17 cellular contexts compared by ENCODE assay signal in genomic region chr13:110811751-110812110, GRCh38.
DNase-seq lines count a peak whose midpoint lies in the region; ATAC-seq and TF ChIP-seq lines count a peak whose summit lies in the region.
"Had no signal": no experiment of that assay in that cellular context is flagged by ENCODE, and none has a peak within 500 bp of the region (broad histone marks: within the 10 kb centered on the region; RNA-seq: fewer than 3 reads in every experiment).

No MANE protein-coding gene starts in this region.

- H2BK15ac ChIP-seq in IMR-90 (ENCODE audit: low read depth, low read length) = no peak overlapping the region

- TF ChIP-seq CTCF in CD8-positive, alpha-beta T cell (IDR thresholded peaks at IDR 0.05) = no peak
- TF ChIP-seq CTCF in IMR-90 (conservative IDR thresholded peaks at IDR 0.05; ENCODE audit: low read depth, low read length) (no peak), retinal pigment epithelial cell (conservative IDR thresholded peaks at IDR 0.05; ENCODE audit: low read depth, low read length) (peak; percentile 1), nephron progenitor cell (IDR thresholded peaks at IDR 0.05) (no peak)

- no peak overlapping the region for H3K14ac ChIP-seq in IMR-90 (replicated peaks; ENCODE audit: low read depth, low read length)

- H3K27ac Mint-ChIP-seq in CD8-positive, alpha-beta T cell = no peak overlapping the region
- no peak overlapping the region for H3K27ac Mint-ChIP-seq in effector memory CD8-positive, alpha-beta T cell
- no peak overlapping the region for H3K27ac Mint-ChIP-seq in nephron progenitor cell
- H3K27ac Mint-ChIP-seq: activated naive CD4-positive, alpha-beta T cell treated with anti-CD3 and anti-CD28 coated beads, Interleukin-2, amount 50 U/mL, for 72 hours had no signal

- no peak overlapping the region for H4K5ac ChIP-seq in IMR-90 (ENCODE audit: low read depth, low read length)

- no peaks in the 10 kb centered on the region for H3K79me1 ChIP-seq in IMR-90 (ENCODE audit: low read depth in 1 of 2, low read length in 2 of 2)

- H2BK120ac ChIP-seq in IMR-90 (ENCODE audit: low read depth, low read length) = no peak overlapping the region

- H3K9ac ChIP-seq in IMR-90 (ENCODE audit: low read depth, low read length) = no peak overlapping the region

- no peak for DNase-seq in CD8-positive, alpha-beta T cell
- no peak for DNase-seq in IMR-90
- no peak for DNase-seq in effector memory CD8-positive, alpha-beta T cell
- DNase-seq in retinal pigment epithelial cell (ENCODE audit: low read depth) = no peak
- DNase-seq in nephron progenitor cell = no peak
- DNase-seq in ecto neural progenitor cell (ENCODE audit: low spot score) = no peak
- DNase-seq in NCI-H2227 treated with DMSO at 0.1 percent for 48 hours (lab: John Stamatoyannopoulos, UW) = no peak
- DNase-seq: activated CD8-positive, alpha-beta memory T cell treated with anti-CD3 and anti-CD28 coated beads, Interleukin-2, amount 50 U/mL, for 4 hours; DMS53; right lobe of liver; SHP77 treated with DMSO at 0.1 percent for 48 hours; trophoblast cell had no signal

- no TSS peak for BruUV-seq in IMR-90 (replicated peaks; lab: Mats Ljungman, UMichigan)

- no peaks in the 10 kb centered on the region for H3K9me3 ChIP-seq in CD8-positive, alpha-beta T cell (ENCODE audit: low read length)
- H3K9me3 ChIP-seq in IMR-90 (ENCODE audit: control insufficient read depth, insufficient read depth, low read length) = no peaks in the 10 kb centered on the region
- H3K9me3 ChIP-seq: right lobe of liver had no signal

- no peak overlapping the region for H3K23ac ChIP-seq in IMR-90 (ENCODE audit: low read depth, low read length)

- no peak overlapping the region for H4K91ac ChIP-seq in IMR-90 (ENCODE audit: insufficient read depth, low read depth, low read length)

- no peak overlapping the region for H3K27ac ChIP-seq in CD8-positive, alpha-beta T cell (ENCODE audit: low read depth, low read length)
- H3K27ac ChIP-seq in IMR-90 (ENCODE audit: insufficient read depth, low read length) = no peak overlapping the region
- H3K27ac ChIP-seq: right lobe of liver had no signal

- H4K8ac ChIP-seq in IMR-90 (ENCODE audit: low read depth in 2 of 2, low read length in 2 of 2) = no peak overlapping the region

- H3K4me3 ChIP-seq in CD8-positive, alpha-beta T cell (ENCODE audit: low read depth, low read length) = no peak overlapping the region
- H3K4me3 ChIP-seq in IMR-90 (ENCODE audit: insufficient read depth, low read depth, low read length) (no peak overlapping the region), retinal pigment epithelial cell (ENCODE audit: low read length) (no peak overlapping the region)

- H3K18ac ChIP-seq in IMR-90 (ENCODE audit: low read depth, low read length) = no peak overlapping the region

- in situ Hi-C loops in IMR-90 (cut with MboI; ENCODE audit: low sequenced_read_pairs) = loop anchor here (25.0 kb wide), 1 partner anchor 224 kb away; no protein-coding TSS in a partner anchor

- H4K20me1 ChIP-seq in IMR-90 (ENCODE audit: insufficient read depth, low read length) = no peaks in the 10 kb centered on the region

- no peaks in the 10 kb centered on the region for H3K36me3 ChIP-seq in CD8-positive, alpha-beta T cell (ENCODE audit: insufficient read depth, low read length)
- no peaks in the 10 kb centered on the region for H3K36me3 ChIP-seq in IMR-90 (ENCODE audit: control insufficient read depth, insufficient read depth, low read length)
- H3K36me3 ChIP-seq: right lobe of liver had no signal

- no peaks in the 10 kb centered on the region for H3K9me3 Mint-ChIP-seq in CD8-positive, alpha-beta T cell
- H3K9me3 Mint-ChIP-seq in effector memory CD8-positive, alpha-beta T cell = no peaks in the 10 kb centered on the region
- peaks cover 8% of the 10 kb centered on the region for H3K9me3 Mint-ChIP-seq in nephron progenitor cell
- H3K9me3 Mint-ChIP-seq: activated naive CD4-positive, alpha-beta T cell treated with anti-CD3 and anti-CD28 coated beads, Interleukin-2, amount 50 U/mL, for 72 hours; central memory CD8-positive, alpha-beta T cell; neural crest cell had no signal

- peaks cover 3% of the 10 kb centered on the region for H3K27me3 ChIP-seq in CD8-positive, alpha-beta T cell (ENCODE audit: insufficient read depth, low read length)
- peaks cover 24% of the 10 kb centered on the region for H3K27me3 ChIP-seq in IMR-90 (ENCODE audit: control insufficient read depth, insufficient read depth, low read length)
- H3K27me3 ChIP-seq: right lobe of liver had no signal

- no peak overlapping the region for H2AK5ac ChIP-seq in IMR-90 (ENCODE audit: low read depth, low read length)

- intact Hi-C loops in CD8-positive, alpha-beta T cell (cut with DNase I, micrococcal nuclease) = no loop called here
- intact Hi-C loops in IMR-90 (cut with micrococcal nuclease) = no loop called here

- no peak overlapping the region for H3K56ac ChIP-seq in IMR-90 (ENCODE audit: extremely low read depth, insufficient read depth, low read length)

- no peak for TF ChIP-seq POLR2A in IMR-90 (IDR thresholded peaks at IDR 0.05; ENCODE audit: low read depth, low read length)

- H2AFZ ChIP-seq in IMR-90 (replicated peaks; ENCODE audit: low read length, poor library complexity) = peak overlapping the region; percentile 16

- no peaks in the 10 kb centered on the region for H3K36me3 Mint-ChIP-seq in CD8-positive, alpha-beta T cell
- H3K36me3 Mint-ChIP-seq in effector memory CD8-positive, alpha-beta T cell (ENCODE audit: insufficient read depth) = no peaks in the 10 kb centered on the region
- H3K36me3 Mint-ChIP-seq in nephron progenitor cell (ENCODE audit: low read depth) = no peaks in the 10 kb centered on the region
- H3K36me3 Mint-ChIP-seq: activated naive CD4-positive, alpha-beta T cell treated with anti-CD3 and anti-CD28 coated beads, Interleukin-2, amount 50 U/mL, for 72 hours had no signal

- WGBS in IMR-90 (ENCODE audit: extremely low coverage in 2 of 2, insufficient read length in 1 of 2), 2 experiments = no CpG with 5 or more reads among the region's 8 CpGs

- TF ChIP-seq RAD21 in IMR-90 (IDR thresholded peaks at IDR 0.05; ENCODE audit: low read length) = no peak

- H3K4me3 Mint-ChIP-seq in CD8-positive, alpha-beta T cell = peak overlapping the region; percentile 39
- H3K4me3 Mint-ChIP-seq in effector memory CD8-positive, alpha-beta T cell = peak overlapping the region; percentile 50 to 60
- H3K4me3 Mint-ChIP-seq in nephron progenitor cell = no peak overlapping the region
- H3K4me3 Mint-ChIP-seq: central memory CD8-positive, alpha-beta T cell; neural crest cell had no signal

- H3K4ac ChIP-seq in IMR-90 (ENCODE audit: low read depth, low read length) = no peak overlapping the region

- H3K27me3 Mint-ChIP-seq in CD8-positive, alpha-beta T cell (ENCODE audit: low read depth) = peaks cover 50% of the 10 kb centered on the region
- peaks cover 53 to 68% of the 10 kb centered on the region in 2 donors for H3K27me3 Mint-ChIP-seq in effector memory CD8-positive, alpha-beta T cell
- H3K27me3 Mint-ChIP-seq in nephron progenitor cell (ENCODE audit: low read depth, poor library complexity) = peaks cover 16% of the 10 kb centered on the region

- no peak for ATAC-seq in CD8-positive, alpha-beta T cell
- ATAC-seq in IMR-90 (ENCODE audit: low read depth) = no peak
- no peak for ATAC-seq in effector memory CD8-positive, alpha-beta T cell (replicated peaks)
- ATAC-seq in GM19397 (IDR thresholded peaks at IDR 0.05; ENCODE audit: unreplicated experiment) = no peak
- ATAC-seq: activated CD4-positive, CD25-positive, alpha-beta regulatory T cell treated with anti-CD3 and anti-CD28 coated beads, Interleukin-2, amount 50 U/mL, for 24 hours had no signal

- H3K9me1 ChIP-seq in IMR-90 (ENCODE audit: insufficient read depth, low read length) = peaks cover 7% of the 10 kb centered on the region

- H3K4me2 ChIP-seq in IMR-90 (ENCODE audit: low read depth, low read length) = no peak overlapping the region

- H2BK20ac ChIP-seq in IMR-90 (ENCODE audit: low read depth, low read length) = no peak overlapping the region

- H3K4me1 ChIP-seq in CD8-positive, alpha-beta T cell (ENCODE audit: insufficient read depth, low read length) = peaks cover 3% of the 10 kb centered on the region
- H3K4me1 ChIP-seq in IMR-90 (ENCODE audit: control insufficient read depth, insufficient read depth, low read length) = peaks cover 7% of the 10 kb centered on the region

- H2AK9ac ChIP-seq in IMR-90 (replicated peaks; ENCODE audit: low read depth, low read length, poor library complexity) = no peak overlapping the region

- CTCF ChIA-PET in CD8-positive, alpha-beta T cell (lab: Charles Lee) = interaction anchor here (1.0 to 1.4 kb wide), 3 partner anchors 12 to 167 kb away, joined by 3 to 4 read pairs (median 4); no protein-coding TSS in a partner anchor
- CTCF ChIA-PET in IMR-90 (lab: Yijun Ruan, JAX) = interaction anchor here (0.9 kb wide), 1 partner anchor 9 kb away, joined by 3 read pairs; no protein-coding TSS in a partner anchor

- H2BK5ac ChIP-seq in IMR-90 (ENCODE audit: low read depth, low read length, poor library complexity, severe bottlenecking) = no peak overlapping the region

- POLR2A ChIA-PET in CD8-positive, alpha-beta T cell (lab: Charles Lee) = no interaction called here
- POLR2A ChIA-PET in IMR-90 (lab: Charles Lee; ENCODE audit: unreplicated experiment) = no interaction called here

- peaks cover 6% of the 10 kb centered on the region for H3K4me1 Mint-ChIP-seq in CD8-positive, alpha-beta T cell (ENCODE audit: low read depth)
- H3K4me1 Mint-ChIP-seq in effector memory CD8-positive, alpha-beta T cell (ENCODE audit: low read depth in 2 of 2) = peaks cover 7 to 8% of the 10 kb centered on the region in 2 donors
- H3K4me1 Mint-ChIP-seq in nephron progenitor cell = peaks cover 9% of the 10 kb centered on the region
- H3K4me1 Mint-ChIP-seq: central memory CD8-positive, alpha-beta T cell had no signal

- dilution Hi-C loops in IMR-90 (cut with HindIII; ENCODE audit: low sequenced_read_pairs, unreplicated experiment) = no loop called here

TF ChIP-seq in IMR-90, 13 proteins besides CTCF, POLR2A, EP300 and RAD21 (continues in another document):
- TF ChIP-seq ELK1 (IDR thresholded peaks at IDR 0.05; ENCODE audit: borderline replicate concordance, low read depth, low read length) (no peak), FOS (IDR thresholded peaks at IDR 0.05; ENCODE audit: low read depth, low read length) (no peak), CEBPB (IDR thresholded peaks at IDR 0.05; ENCODE audit: low read depth, low read length) (no peak), BHLHE40 (IDR thresholded peaks at IDR 0.05; ENCODE audit: low read depth, low read length) (no peak), RFX5 (IDR thresholded peaks at IDR 0.05; ENCODE audit: low read depth, low read length) (no peak), RCOR1 (IDR thresholded peaks at IDR 0.05; ENCODE audit: insufficient replicate concordance, low read length) (no peak)
